Comparison of ENCODE assay signal across 14 cellular contexts in genomic region chr17:67223924-67224323, GRCh38. TPM values are rescaled to one million over a fixed set of nuclear protein-coding genes. Genes with fewer than 3 reads are reported as not detected.
A peak's percentile ranks its signal among the peaks of the same experiment; 100 is the strongest.
DNase-seq lines count a peak whose midpoint lies in the region; ATAC-seq and TF ChIP-seq lines count a peak whose summit lies in the region.
"Had no signal": no experiment of that assay in that cellular context is flagged by ENCODE, and none has a peak within 500 bp of the region (broad histone marks: within the 10 kb centered on the region; RNA-seq: fewer than 3 reads in every experiment).

No MANE protein-coding gene starts in this region.

- H3K4me1 ChIP-seq in naive thymus-derived CD4-positive, alpha-beta T cell (ENCODE audit: control insufficient read depth in 2 of 2, insufficient read depth in 2 of 2, low read length in 2 of 2): peaks cover 0 to 10% of the 10 kb centered on the region in 2 donors

- DNase-seq in activated CD4-positive, alpha-beta T cell treated with anti-CD3 and anti-CD28 coated beads for 48 hours: peak; percentile 31
- no peak for DNase-seq in activated CD4-positive, alpha-beta T cell treated with anti-CD3 and anti-CD28 coated beads for 1 hour
- DNase-seq in HuH-7 (ENCODE audit: low spot score) (peak; percentile 27), activated B cell treated with CpG ODN at 0.5 μM for 24 hours (no peak), NCI-H1930 (lab: John Stamatoyannopoulos, UW) (no peak), GDM1 (lab: John Stamatoyannopoulos, UW) (no peak)
- no peak for DNase-seq in naive thymus-derived CD4-positive, alpha-beta T cell
- DNase-seq: EL, left colon, NCI-H510A, nephron progenitor cell had no signal

- POLR2A ChIA-PET in activated B cell treated with CpG ODN at 0.5 μM for 24 hours (lab: Charles Lee): interaction anchor here (0.7 kb wide), 1 partner anchor 10 kb away, joined by 3 read pairs; no protein-coding TSS in a partner anchor
- POLR2A ChIA-PET in naive thymus-derived CD4-positive, alpha-beta T cell (lab: Charles Lee): no interaction called here

- TF ChIP-seq CTCF in activated B cell treated with CpG ODN at 0.5 μM for 24 hours (IDR thresholded peaks at IDR 0.05): no peak

- no peak overlapping the region for H3K27ac ChIP-seq in naive thymus-derived CD4-positive, alpha-beta T cell (ENCODE audit: low read depth, low read length)
- H3K27ac ChIP-seq: SK-N-MC had no signal

- CTCF ChIA-PET in activated B cell treated with CpG ODN at 0.5 μM for 24 hours (lab: Charles Lee): no interaction called here
- CTCF ChIA-PET in naive thymus-derived CD4-positive, alpha-beta T cell (lab: Charles Lee): interaction anchor here (0.6 kb wide), 1 partner anchor 33 kb away, joined by 7 read pairs; no protein-coding TSS in a partner anchor

- peaks cover 10% of the 10 kb centered on the region for H3K4me1 Mint-ChIP-seq in activated B cell treated with CpG ODN at 0.5 μM for 24 hours
- H3K4me1 Mint-ChIP-seq in naive thymus-derived CD4-positive, alpha-beta T cell: peaks cover 35 to 77% (median 64%) of the 10 kb centered on the region in 7 donors

- H3K9me3 Mint-ChIP-seq in activated B cell treated with CpG ODN at 0.5 μM for 24 hours: no peaks in the 10 kb centered on the region
- peaks cover 0 to 4% (median 0%) of the 10 kb centered on the region in 11 donors for H3K9me3 Mint-ChIP-seq in naive thymus-derived CD4-positive, alpha-beta T cell

- no peak overlapping the region for H3K4me3 Mint-ChIP-seq in activated B cell treated with CpG ODN at 0.5 μM for 24 hours
- peak overlapping the region in 2 of 10 donors; percentile 6 to 9 for H3K4me3 Mint-ChIP-seq in naive thymus-derived CD4-positive, alpha-beta T cell
- H3K4me3 Mint-ChIP-seq: brain, nephron progenitor cell had no signal

- no peaks in the 10 kb centered on the region for H3K27me3 ChIP-seq in naive thymus-derived CD4-positive, alpha-beta T cell (ENCODE audit: control insufficient read depth in 2 of 2, insufficient read depth in 2 of 2, low read length in 2 of 2)

- no peak overlapping the region for H3K4me3 ChIP-seq in naive thymus-derived CD4-positive, alpha-beta T cell (ENCODE audit: low read length)
- H3K4me3 ChIP-seq: SK-N-MC had no signal

- peak overlapping the region; percentile 3 for H3K27ac Mint-ChIP-seq in activated B cell treated with CpG ODN at 0.5 μM for 24 hours
- peak overlapping the region in 4 of 9 donors; percentile 2 to 66 (median 38) for H3K27ac Mint-ChIP-seq in naive thymus-derived CD4-positive, alpha-beta T cell

- intact Hi-C loops in activated B cell treated with CpG ODN at 0.5 μM for 24 hours (cut with micrococcal nuclease): no loop called here
- intact Hi-C loops in naive thymus-derived CD4-positive, alpha-beta T cell (cut with micrococcal nuclease): loop anchor here in 1 of 2 donors (2.0 to 5.0 kb wide), 2 partner anchors 21 to 143 kb away; partner anchors contain the start of genes HELZ and PSMD12

- no peaks in the 10 kb centered on the region for H3K36me3 ChIP-seq in naive thymus-derived CD4-positive, alpha-beta T cell (ENCODE audit: control insufficient read depth in 2 of 3, insufficient read depth in 3 of 3, low read length in 3 of 3)

- H3K9me3 ChIP-seq in naive thymus-derived CD4-positive, alpha-beta T cell (ENCODE audit: control insufficient read depth in 2 of 3, low read length in 3 of 3): no peaks in the 10 kb centered on the region

- no peak for ATAC-seq in activated B cell treated with CpG ODN at 0.5 μM for 24 hours (ENCODE audit: low read depth)
- ATAC-seq in naive thymus-derived CD4-positive, alpha-beta T cell: peak; percentile 56
- ATAC-seq in GM21576 (IDR thresholded peaks at IDR 0.05; ENCODE audit: unreplicated experiment): no peak
- ATAC-seq: left colon had no signal

- no peaks in the 10 kb centered on the region for H3K27me3 Mint-ChIP-seq in activated B cell treated with CpG ODN at 0.5 μM for 24 hours
- no peaks in the 10 kb centered on the region for H3K27me3 Mint-ChIP-seq in naive thymus-derived CD4-positive, alpha-beta T cell
- H3K27me3 Mint-ChIP-seq: brain had no signal

- H3K36me3 Mint-ChIP-seq in activated B cell treated with CpG ODN at 0.5 μM for 24 hours (ENCODE audit: low read depth): peaks cover 46% of the 10 kb centered on the region
- H3K36me3 Mint-ChIP-seq in naive thymus-derived CD4-positive, alpha-beta T cell: peaks cover 6 to 31% (median 20%) of the 10 kb centered on the region in 5 donors

RNA-seq across cellular contexts. Expression of gene HELZ, which starts 21.1 kb away (rescaled TPM):
- 55.0 and 69.7 TPM in 2 replicates for total RNA-seq in activated B cell treated with CpG ODN at 0.5 μM for 24 hours
- 100 to 1,000 TPM in 1 of 5 experiments, 10 to 100 TPM in 4; 68.6 to 114 (median 89.3) TPM for total RNA-seq in naive thymus-derived CD4-positive, alpha-beta T cell
- 10 to 100 TPM; 44.8 to 57.6 TPM for polyA plus RNA-seq in naive thymus-derived CD4-positive, alpha-beta T cell

Comparison
In these comparisons a context has a peak if more than half of its experiments do, and no peak if none do; other contexts are left out.
1. DNase-seq: peak in activated CD4-positive, alpha-beta T cell treated with anti-CD3 and anti-CD28 coated beads for 48 hours (single experiment) and HuH-7 (single experiment); none in activated CD4-positive, alpha-beta T cell treated with anti-CD3 and anti-CD28 coated beads for 1 hour (single experiment), activated B cell treated with CpG ODN at 0.5 μM for 24 hours (single experiment), naive thymus-derived CD4-positive, alpha-beta T cell (0 of 9), NCI-H1930 (0 of 2) and GDM1 (single experiment).